ENCODE assay signal across 8 cellular contexts in the genomic region with DNA sequence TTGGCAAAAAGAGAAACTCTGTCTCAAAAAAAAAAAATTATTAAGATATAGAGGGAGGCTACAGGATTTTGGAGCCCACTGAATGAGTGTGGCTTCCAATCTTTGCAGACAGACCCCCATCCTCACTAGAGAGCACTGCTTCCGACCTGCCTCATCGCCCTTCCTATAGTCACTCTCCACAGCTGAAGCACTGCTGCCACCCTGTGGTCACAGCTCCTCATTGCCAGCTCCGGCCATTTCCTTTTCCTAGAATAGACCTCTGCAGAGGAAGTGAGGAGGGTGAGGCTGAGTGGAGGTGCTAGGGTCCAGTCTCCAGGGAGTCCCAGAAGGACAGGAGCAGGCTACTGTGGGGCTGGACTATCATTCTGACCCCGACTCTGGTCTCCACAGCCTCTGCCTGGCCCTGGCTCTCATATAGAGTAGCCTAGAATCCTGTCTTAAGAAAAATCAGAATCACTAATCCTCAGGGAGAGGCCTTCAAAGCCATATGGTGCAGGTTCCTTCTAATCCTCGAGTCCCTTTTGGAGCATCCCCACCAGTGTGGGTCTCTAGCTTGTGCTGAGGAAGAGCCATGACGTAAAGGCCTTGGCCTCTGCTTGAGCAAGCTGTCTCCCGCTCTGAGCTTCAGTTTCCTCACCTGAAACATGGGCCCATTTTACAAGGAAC. TPM values are rescaled to one million over a fixed set of nuclear protein-coding genes. Genes with fewer than 3 reads are reported as not detected.
DNase-seq lines count a peak whose midpoint lies in the region; ATAC-seq, FAIRE-seq and TF ChIP-seq lines count a peak whose summit lies in the region.

No MANE protein-coding gene starts in this region.

- peak; percentile 86 for TF ChIP-seq RAD21 in HepG2 (CRISPR knock-in tag; IDR thresholded peaks at IDR 0.05)

- ATAC-seq in GM19324 (IDR thresholded peaks at IDR 0.05; ENCODE audit: low FRiP score, unreplicated experiment) (peak; percentile 58), HG03460 (IDR thresholded peaks at IDR 0.05; ENCODE audit: unreplicated experiment) (peak; percentile 89), HepG2 (peak; percentile 93)

- no peaks in the 10 kb centered on the region for H3K27me3 ChIP-seq in BLaER1 treated with 17β-estradiol and CSF1 and Interleukin-3, amounts not matched to agents 10 nM and 100 nM
- no peaks in the 10 kb centered on the region for H3K27me3 ChIP-seq in HepG2 (ENCODE audit: control insufficient read depth in 1 of 2, insufficient read depth in 2 of 2, low read length in 2 of 2)

- peak overlapping the region in 9 of 11 experiments; percentile 17 to 58 (median 46); a peak in 13 of 22 replicates for H3K27ac ChIP-seq in BLaER1 treated with 17β-estradiol and CSF1 and Interleukin-3, amounts not matched to agents 10 nM and 100 nM
- no peak overlapping the region for H3K27ac ChIP-seq in HepG2 (ENCODE audit: extremely low read length, insufficient read depth, low read length)

- H3K4me3 ChIP-seq in BLaER1 treated with 17β-estradiol and CSF1 and Interleukin-3, amounts not matched to agents 10 nM and 100 nM = no peak overlapping the region
- H3K4me3 ChIP-seq in HepG2 (replicated peaks in 1 of 3; ENCODE audit: insufficient read depth in 1 of 3, low read depth in 2 of 3, low read length in 3 of 3) = no peak overlapping the region

- H3K4me1 ChIP-seq in BLaER1 treated with 17β-estradiol and CSF1 and Interleukin-3, amounts not matched to agents 10 nM and 100 nM = peaks cover 10 to 30% (median 22%) of the 10 kb centered on the region in 10 experiments
- no peaks in the 10 kb centered on the region for H3K4me1 ChIP-seq in HepG2 (ENCODE audit: insufficient read depth, low read length)

- no peaks in the 10 kb centered on the region for H3K79me2 ChIP-seq in HepG2 (ENCODE audit: insufficient read depth, low read length)

- TF ChIP-seq POLR2A in HepG2 (IDR thresholded peaks at IDR 0.05; ENCODE audit: insufficient read depth in 1 of 2, low read depth in 2 of 2, low read length in 2 of 2) = no peak

- peak overlapping the region in 8 of 11 experiments; percentile 28 to 61 (median 36); a peak in 14 of 22 replicates for H3K9ac ChIP-seq in BLaER1 treated with 17β-estradiol and CSF1 and Interleukin-3, amounts not matched to agents 10 nM and 100 nM
- H3K9ac ChIP-seq in HepG2 (ENCODE audit: insufficient read depth, low read depth, low read length) = no peak overlapping the region

- peaks cover 73 to 90% (median 76%) of the 10 kb centered on the region in 11 experiments for H3K36me3 ChIP-seq in BLaER1 treated with 17β-estradiol and CSF1 and Interleukin-3, amounts not matched to agents 10 nM and 100 nM
- peaks cover 14 to 44% of the 10 kb centered on the region in 2 experiments for H3K36me3 ChIP-seq in HepG2 (replicated peaks in 1 of 2; ENCODE audit: control insufficient read depth in 1 of 2, insufficient read depth in 2 of 2, low read length in 2 of 2)

- CTCF ChIA-PET in HepG2 (lab: Yijun Ruan, JAX; ENCODE audit: low intra/inter-chr PET ratio, low total read pairs) = interaction anchor here (1.0 to 1.8 kb wide), 2 partner anchors 155 to 184 kb away, joined by 3 to 4 read pairs; no protein-coding TSS in a partner anchor

- no peak overlapping the region for H3K4me3 Mint-ChIP-seq in chondrocyte (ENCODE audit: unreplicated experiment)

- no peaks in the 10 kb centered on the region for H3K9me3 ChIP-seq in BLaER1 treated with 17β-estradiol and CSF1 and Interleukin-3, amounts not matched to agents 10 nM and 100 nM (replicated peaks in 1 of 11)
- no peaks in the 10 kb centered on the region for H3K9me3 ChIP-seq in HepG2 (ENCODE audit: low read length)

- no TSS peak for BruUV-seq in HepG2 (replicated peaks; lab: Mats Ljungman, UMichigan)

- FAIRE-seq in HepG2 (lab: Jason Lieb, UNC) = peak; percentile 95

- peaks cover 31% of the 10 kb centered on the region for H3K4me1 Mint-ChIP-seq in chondrocyte (ENCODE audit: low read depth)

- H2AFZ ChIP-seq in HepG2 (ENCODE audit: low read length) = no peak overlapping the region

- TF ChIP-seq CTCF in chondrocyte (IDR thresholded peaks at IDR 0.05) (peak; percentile 93), HepG2 (CRISPR knock-in tag; IDR thresholded peaks at IDR 0.05) (peak; percentile 96)

- DNase-seq in NCI-H526 (lab: John Stamatoyannopoulos, UW) (peak; percentile 37 to 87), chondrocyte (ENCODE audit: low spot score) (no peak), HepG2 (ENCODE audit: low spot score) (peak; percentile 72)
- DNase-seq in activated CD4-positive, alpha-beta T cell treated with anti-CD3 and anti-CD28 coated beads for 4 hours = peak; percentile 74 to 84
- peak; percentile 72 to 78 (median 73) for DNase-seq in stimulated activated CD4-positive, alpha-beta T cell treated with anti-CD3 and anti-CD28 coated beads, TNF-alpha, amount 100 ng/mL, for 48 hours (ENCODE audit: low read depth in 3 of 3)

- peak overlapping the region; percentile 12 for H3K27ac Mint-ChIP-seq in chondrocyte (ENCODE audit: unreplicated experiment)

- H3K36me3 Mint-ChIP-seq in chondrocyte (ENCODE audit: low read depth) = peaks cover 6% of the 10 kb centered on the region

- TF ChIP-seq EP300 in HepG2 (IDR thresholded peaks at IDR 0.05; ENCODE audit: low read depth in 2 of 2, low read length in 2 of 2) (no peak), HepG2 (CRISPR knock-in tag; IDR thresholded peaks at IDR 0.05; ENCODE audit: borderline replicate concordance) (no peak)

- intact Hi-C loops in HepG2 (cut with micrococcal nuclease; ENCODE audit: unreplicated experiment) = loop anchor here (1.0 to 5.0 kb wide), 3 partner anchors 36 to 184 kb away; no protein-coding TSS in a partner anchor

- in situ Hi-C loops in HepG2 (cut with HindIII; ENCODE audit: extremely low pct_ligation_motif_present, low pct_unique_long_range_greater_than_20kb) = no loop called here

- WGBS in HepG2 (ENCODE audit: low lambda C conversion rate) = 39% methylated on average over 6 of the region's 7 CpGs

- H3K4me2 ChIP-seq in BLaER1 treated with 17β-estradiol and CSF1 and Interleukin-3, amounts not matched to agents 10 nM and 100 nM = peak overlapping the region; percentile 34 to 62 (median 45); a peak in 18 of 22 replicates
- H3K4me2 ChIP-seq in HepG2 (ENCODE audit: low read depth, low read length) = no peak overlapping the region

- no peaks in the 10 kb centered on the region for H3K9me3 Mint-ChIP-seq in chondrocyte (ENCODE audit: low read depth)

- peaks cover 0 to 22% (median 0%) of the 10 kb centered on the region in 11 experiments; a peak in 7 of 22 replicates for H4K20me1 ChIP-seq in BLaER1 treated with 17β-estradiol and CSF1 and Interleukin-3, amounts not matched to agents 10 nM and 100 nM
- H4K20me1 ChIP-seq in HepG2 (ENCODE audit: insufficient read depth, low read length) = no peaks in the 10 kb centered on the region

- no peaks in the 10 kb centered on the region for H3K27me3 Mint-ChIP-seq in chondrocyte (ENCODE audit: low read depth)

- POLR2A ChIA-PET in HepG2 (lab: Yijun Ruan, JAX) = interaction anchor here (0.6 to 3.0 kb wide), 9 partner anchors 8 to 184 kb away, joined by 3 to 20 read pairs (median 4); partner anchors contain the start of genes ATP5MC2, PRR13, SP1 and TARBP2

RNA-seq across cellular contexts. Expression of gene NPFF, which starts 1.4 kb away (rescaled TPM):
- total RNA-seq in chondrocyte (0.92 TPM in 1 of 3 replicates, not detected in the others), HepG2 (2016; rRNA removed; fragmentation: Illumina TruSeq; extraction: Trizol) (0.51 TPM in 1 of 2 replicates, not detected in the other)
- not detected in 2 replicates for total RNA-seq in HepG2 (2016; cell fraction: cytosol; rRNA removed; fragmentation: Illumina TruSeq; extraction: Trizol; ENCODE audit: low read depth)
- 0.56 TPM in 1 of 2 replicates, not detected in the other for total RNA-seq in HepG2 (2016; cell fraction: insoluble cytoplasmic fraction; rRNA removed; fragmentation: Illumina TruSeq; extraction: Trizol)
- total RNA-seq in HepG2 (2016; cell fraction: membrane; rRNA removed; fragmentation: Illumina TruSeq; extraction: Trizol) = not detected in 2 replicates
- not detected in 2 replicates for total RNA-seq in HepG2 (2016; cell fraction: nucleus; rRNA removed; fragmentation: Illumina TruSeq; extraction: Trizol)
- polyA plus RNA-seq in HepG2 (2011; rRNA removed) = not detected in 2 replicates
- polyA plus RNA-seq in HepG2 (2011; cell fraction: cytosol; rRNA removed) = not detected in 2 replicates
- polyA plus RNA-seq in HepG2 (2011; cell fraction: nucleus; rRNA removed) = 0.48 TPM in 1 of 2 replicates, not detected in the other
- 0.41 TPM in 1 of 2 replicates, not detected in the other for polyA plus RNA-seq in HepG2 (2012)
- polyA plus RNA-seq in HepG2 (2016; cell fraction: cytosol; fragmentation: Illumina TruSeq; extraction: Trizol; ENCODE audit: low read depth) = 0.25 TPM in 1 of 2 replicates, not detected in the other
- not detected in 2 replicates for polyA plus RNA-seq in HepG2 (2016; cell fraction: insoluble cytoplasmic fraction; fragmentation: Illumina TruSeq; extraction: Trizol; ENCODE audit: low read depth)
- polyA plus RNA-seq in HepG2 (2016; cell fraction: membrane; fragmentation: Illumina TruSeq; extraction: Trizol; ENCODE audit: low read depth) = not detected in 2 replicates
- polyA plus RNA-seq in HepG2 (2016; cell fraction: nucleus; fragmentation: Illumina TruSeq; extraction: Trizol; ENCODE audit: insufficient read depth, low read depth) = 1.2 TPM in 1 of 2 replicates, not detected in the other
- polyA minus RNA-seq in HepG2 (2011; rRNA and poly(A)+ RNA removed; ENCODE audit: low replicate concordance) = not detected in 2 replicates
- polyA minus RNA-seq in HepG2 (2011; cell fraction: cytosol; rRNA and poly(A)+ RNA removed) = not detected in 2 replicates
- not detected in 2 replicates for polyA minus RNA-seq in HepG2 (2011; cell fraction: nucleus; rRNA and poly(A)+ RNA removed)

RNA-seq across cellular contexts. Expression of gene TARBP2, which starts 7.6 kb away (rescaled TPM):
- total RNA-seq in chondrocyte (23.5 to 34.0 TPM (median 24.1 TPM) in 3 replicates), HepG2 (2016; rRNA removed; fragmentation: Illumina TruSeq; extraction: Trizol) (39.5 and 55.5 TPM in 2 replicates)
- 73.3 and 74.5 TPM in 2 replicates for total RNA-seq in HepG2 (2016; cell fraction: cytosol; rRNA removed; fragmentation: Illumina TruSeq; extraction: Trizol; ENCODE audit: low read depth)
- 37.9 and 54.0 TPM in 2 replicates for total RNA-seq in HepG2 (2016; cell fraction: insoluble cytoplasmic fraction; rRNA removed; fragmentation: Illumina TruSeq; extraction: Trizol)
- total RNA-seq in HepG2 (2016; cell fraction: membrane; rRNA removed; fragmentation: Illumina TruSeq; extraction: Trizol) = 79.2 and 87.3 TPM in 2 replicates
- 45.3 and 52.6 TPM in 2 replicates for total RNA-seq in HepG2 (2016; cell fraction: nucleus; rRNA removed; fragmentation: Illumina TruSeq; extraction: Trizol)
- 47.0 and 49.2 TPM in 2 replicates for polyA plus RNA-seq in HepG2 (2011; rRNA removed)
- 34.4 and 52.5 TPM in 2 replicates for polyA plus RNA-seq in HepG2 (2011; cell fraction: cytosol; rRNA removed)
- 186 and 198 TPM in 2 replicates for polyA plus RNA-seq in HepG2 (2011; cell fraction: nucleus; rRNA removed)
- polyA plus RNA-seq in HepG2 (2012) = 22.1 and 25.4 TPM in 2 replicates
- polyA plus RNA-seq in HepG2 (2016; cell fraction: cytosol; fragmentation: Illumina TruSeq; extraction: Trizol; ENCODE audit: low read depth) = 64.6 and 72.6 TPM in 2 replicates
- 32.5 and 37.2 TPM in 2 replicates for polyA plus RNA-seq in HepG2 (2016; cell fraction: insoluble cytoplasmic fraction; fragmentation: Illumina TruSeq; extraction: Trizol; ENCODE audit: low read depth)
- 60.8 and 63.3 TPM in 2 replicates for polyA plus RNA-seq in HepG2 (2016; cell fraction: membrane; fragmentation: Illumina TruSeq; extraction: Trizol; ENCODE audit: low read depth)
- polyA plus RNA-seq in HepG2 (2016; cell fraction: nucleus; fragmentation: Illumina TruSeq; extraction: Trizol; ENCODE audit: insufficient read depth, low read depth) = 85.1 and 85.5 TPM in 2 replicates
- polyA minus RNA-seq in HepG2 (2011; rRNA and poly(A)+ RNA removed; ENCODE audit: low replicate concordance) = 46.1 and 74.4 TPM in 2 replicates
- 11.2 and 16.6 TPM in 2 replicates for polyA minus RNA-seq in HepG2 (2011; cell fraction: cytosol; rRNA and poly(A)+ RNA removed)
- polyA minus RNA-seq in HepG2 (2011; cell fraction: nucleus; rRNA and poly(A)+ RNA removed) = 46.1 and 50.8 TPM in 2 replicates

RNA-seq across cellular contexts. Expression of gene MAP3K12, which starts 9.4 kb away (rescaled TPM):
- total RNA-seq in chondrocyte (25.5 to 30.6 TPM (median 26.9 TPM) in 3 replicates), HepG2 (2016; rRNA removed; fragmentation: Illumina TruSeq; extraction: Trizol) (0.13 and 0.20 TPM in 2 replicates)
- under 0.01 and 0.10 TPM in 2 replicates for total RNA-seq in HepG2 (2016; cell fraction: cytosol; rRNA removed; fragmentation: Illumina TruSeq; extraction: Trizol; ENCODE audit: low read depth)
- total RNA-seq in HepG2 (2016; cell fraction: insoluble cytoplasmic fraction; rRNA removed; fragmentation: Illumina TruSeq; extraction: Trizol) = 0.25 and 0.28 TPM in 2 replicates
- total RNA-seq in HepG2 (2016; cell fraction: membrane; rRNA removed; fragmentation: Illumina TruSeq; extraction: Trizol) = 0.03 and 0.25 TPM in 2 replicates
- 0.16 and 0.28 TPM in 2 replicates for total RNA-seq in HepG2 (2016; cell fraction: nucleus; rRNA removed; fragmentation: Illumina TruSeq; extraction: Trizol)
- 1.1 and 1.3 TPM in 2 replicates for polyA plus RNA-seq in HepG2 (2011; rRNA removed)
- 0.23 and 0.60 TPM in 2 replicates for polyA plus RNA-seq in HepG2 (2011; cell fraction: cytosol; rRNA removed)
- 5.5 and 6.6 TPM in 2 replicates for polyA plus RNA-seq in HepG2 (2011; cell fraction: nucleus; rRNA removed)
- polyA plus RNA-seq in HepG2 (2012) = 1.9 and 2.3 TPM in 2 replicates
- 0.02 TPM in 1 of 2 replicates, not detected in the other for polyA plus RNA-seq in HepG2 (2016; cell fraction: cytosol; fragmentation: Illumina TruSeq; extraction: Trizol; ENCODE audit: low read depth)
- polyA plus RNA-seq in HepG2 (2016; cell fraction: insoluble cytoplasmic fraction; fragmentation: Illumina TruSeq; extraction: Trizol; ENCODE audit: low read depth) = 0.05 and 0.10 TPM in 2 replicates
- not detected in 2 replicates for polyA plus RNA-seq in HepG2 (2016; cell fraction: membrane; fragmentation: Illumina TruSeq; extraction: Trizol; ENCODE audit: low read depth)
- 0.34 and 1.5 TPM in 2 replicates for polyA plus RNA-seq in HepG2 (2016; cell fraction: nucleus; fragmentation: Illumina TruSeq; extraction: Trizol; ENCODE audit: insufficient read depth, low read depth)
- 1.4 and 3.4 TPM in 2 replicates for polyA minus RNA-seq in HepG2 (2011; rRNA and poly(A)+ RNA removed; ENCODE audit: low replicate concordance)
- polyA minus RNA-seq in HepG2 (2011; cell fraction: cytosol; rRNA and poly(A)+ RNA removed) = 0.26 and 0.49 TPM in 2 replicates
- polyA minus RNA-seq in HepG2 (2011; cell fraction: nucleus; rRNA and poly(A)+ RNA removed) = 1.3 and 1.6 TPM in 2 replicates

RNA-seq across cellular contexts. Expression of gene PCBP2, which starts 56.8 kb away (rescaled TPM):
- 601 to 638 TPM (median 611 TPM) in 3 replicates for total RNA-seq in chondrocyte
- 154 and 265 TPM in 2 replicates for total RNA-seq in HepG2 (2016; rRNA removed; fragmentation: Illumina TruSeq; extraction: Trizol)
- 156 and 172 TPM in 2 replicates for total RNA-seq in HepG2 (2016; cell fraction: cytosol; rRNA removed; fragmentation: Illumina TruSeq; extraction: Trizol; ENCODE audit: low read depth)
- 132 and 265 TPM in 2 replicates for total RNA-seq in HepG2 (2016; cell fraction: insoluble cytoplasmic fraction; rRNA removed; fragmentation: Illumina TruSeq; extraction: Trizol)
- 447 and 497 TPM in 2 replicates for total RNA-seq in HepG2 (2016; cell fraction: membrane; rRNA removed; fragmentation: Illumina TruSeq; extraction: Trizol)
- 279 and 306 TPM in 2 replicates for total RNA-seq in HepG2 (2016; cell fraction: nucleus; rRNA removed; fragmentation: Illumina TruSeq; extraction: Trizol)
- polyA plus RNA-seq in HepG2 (2011; rRNA removed) = 345 and 390 TPM in 2 replicates
- polyA plus RNA-seq in HepG2 (2011; cell fraction: cytosol; rRNA removed) = 323 and 364 TPM in 2 replicates
- polyA plus RNA-seq in HepG2 (2011; cell fraction: nucleus; rRNA removed) = 477 and 513 TPM in 2 replicates
- polyA plus RNA-seq in HepG2 (2012) = 786 and 1,014 TPM in 2 replicates
- polyA plus RNA-seq in HepG2 (2016; cell fraction: cytosol; fragmentation: Illumina TruSeq; extraction: Trizol; ENCODE audit: low read depth) = 954 and 1,027 TPM in 2 replicates
- 599 and 702 TPM in 2 replicates for polyA plus RNA-seq in HepG2 (2016; cell fraction: insoluble cytoplasmic fraction; fragmentation: Illumina TruSeq; extraction: Trizol; ENCODE audit: low read depth)
- polyA plus RNA-seq in HepG2 (2016; cell fraction: membrane; fragmentation: Illumina TruSeq; extraction: Trizol; ENCODE audit: low read depth) = 1,162 and 1,386 TPM in 2 replicates
- polyA plus RNA-seq in HepG2 (2016; cell fraction: nucleus; fragmentation: Illumina TruSeq; extraction: Trizol; ENCODE audit: insufficient read depth, low read depth) = 670 and 689 TPM in 2 replicates
- 709 and 1,043 TPM in 2 replicates for polyA minus RNA-seq in HepG2 (2011; rRNA and poly(A)+ RNA removed; ENCODE audit: low replicate concordance)
- polyA minus RNA-seq in HepG2 (2011; cell fraction: cytosol; rRNA and poly(A)+ RNA removed) = 515 and 646 TPM in 2 replicates
- 549 and 596 TPM in 2 replicates for polyA minus RNA-seq in HepG2 (2011; cell fraction: nucleus; rRNA and poly(A)+ RNA removed)

Comparison
In these comparisons a context has a peak if more than half of its experiments do, and no peak if none do; other contexts are left out.
1. RNA of gene MAP3K12, which starts 9.4 kb away (total RNA-seq): 25.5 to 30.6 TPM in chondrocyte; under 0.01 to 0.28 TPM in HepG2; every median in the first group is over 10 times any median in the second.
2. Peak in every context shown above with its lines, with median percentiles within 50 percentile points of each other: ATAC-seq.